ENCODE assay signal across 26 cellular contexts in genomic region chr6:148868901-148869300, GRCh38.
DNase-seq lines count a peak whose midpoint lies in the region; ATAC-seq, FAIRE-seq and TF ChIP-seq lines count a peak whose summit lies in the region.
"Had no signal": no experiment of that assay in that cellular context is flagged by ENCODE, and none has a peak within 500 bp of the region (broad histone marks: within the 10 kb centered on the region; RNA-seq: fewer than 3 reads in every experiment).

No MANE protein-coding gene starts in this region.

- H3K18ac ChIP-seq in H1 (ENCODE audit: extremely low read depth, low read length) = no peak overlapping the region

- H3K14ac ChIP-seq in H1 (ENCODE audit: insufficient read length) = no peak overlapping the region

- H4K8ac ChIP-seq in H1 (ENCODE audit: extremely low read depth, insufficient read depth, low read length) = no peak overlapping the region

- no peak overlapping the region for H3K4ac ChIP-seq in H1 (replicated peaks; ENCODE audit: insufficient read length, low read depth, low read length)

- H2BK15ac ChIP-seq in H1 (ENCODE audit: low read length) = no peak overlapping the region

- peaks cover 11 to 96% of the 10 kb centered on the region in 2 experiments; a peak in 3 of 4 replicates for H3K79me2 ChIP-seq in H1 (ENCODE audit: control insufficient read depth in 1 of 2, insufficient read depth in 2 of 2, low read length in 2 of 2)

- no peak overlapping the region for H2BK20ac ChIP-seq in H1 (ENCODE audit: low read length)

- TF ChIP-seq EP300 in H1 (IDR thresholded peaks at IDR 0.05; ENCODE audit: borderline replicate concordance in 1 of 2, low read depth in 2 of 2, low read length in 2 of 2) = no peak

- H3K4me2 ChIP-seq in H1 (ENCODE audit: insufficient read depth in 1 of 2, low read depth in 2 of 2, low read length in 2 of 2) = no peak overlapping the region
- H3K4me2 ChIP-seq: A549 had no signal

- no peaks in the 10 kb centered on the region for H3K9me3 Mint-ChIP-seq in activated CD8-positive, alpha-beta memory T cell treated with anti-CD3 and anti-CD28 coated beads, Interleukin-2, amount 10 ng/mL, durations not matched to agents 7 days and 5 days (ENCODE audit: low read depth)
- H3K9me3 Mint-ChIP-seq in immature natural killer cell = no peaks in the 10 kb centered on the region
- H3K9me3 Mint-ChIP-seq: activated T-helper 2 cell treated with anti-CD3 and anti-CD28 coated beads, Interferon-gamma antibody, Interleukin-2, Interleukin-4, amounts not matched to agents 10 μg/mL and 5 μg/mL and 100 μg/mL, durations not matched to agents 14 hours and 24 hours and 36 hours; central memory CD8-positive, alpha-beta T cell had no signal

- H4K5ac ChIP-seq in H1 (ENCODE audit: insufficient read length, low read depth, low read length) = no peak overlapping the region

- no peak for TF ChIP-seq RAD21 in H1 (IDR thresholded peaks at IDR 0.05 in 1 of 2, conservative IDR thresholded peaks at IDR 0.05 in 1 of 2; ENCODE audit: low read depth in 2 of 2, low read length in 2 of 2)

- H3K56ac ChIP-seq in H1 (replicated peaks; ENCODE audit: insufficient read length, low read depth, low read length) = no peak overlapping the region

- H2AFZ ChIP-seq in H1 (ENCODE audit: low read length) = no peak overlapping the region
- H2AFZ ChIP-seq: parathyroid adenoma had no signal

- peaks cover 30% of the 10 kb centered on the region for H3K4me1 ChIP-seq in RWPE2 (ENCODE audit: insufficient read depth, poor library complexity, severe bottlenecking)
- H3K4me1 ChIP-seq in H1 (replicated peaks in 1 of 4; ENCODE audit: control insufficient read depth in 3 of 4, insufficient read depth in 4 of 4, low read length in 3 of 4) = peaks cover 3 to 25% (median 13%) of the 10 kb centered on the region in 4 experiments
- H3K4me1 ChIP-seq in rectal smooth muscle tissue (ENCODE audit: control insufficient read depth, insufficient read depth, low read length) = peaks cover 7% of the 10 kb centered on the region
- H3K4me1 ChIP-seq: parathyroid adenoma had no signal

- no peaks in the 10 kb centered on the region for H3K27me3 Mint-ChIP-seq in activated CD8-positive, alpha-beta memory T cell treated with anti-CD3 and anti-CD28 coated beads, Interleukin-2, amount 10 ng/mL, durations not matched to agents 7 days and 5 days
- H3K27me3 Mint-ChIP-seq in immature natural killer cell (ENCODE audit: low read depth in 3 of 3) = peaks cover 0 to 5% (median 5%) of the 10 kb centered on the region in 3 donors
- H3K27me3 Mint-ChIP-seq: central memory CD8-positive, alpha-beta T cell had no signal

- H3K27ac ChIP-seq in RWPE2 (ENCODE audit: poor library complexity, severe bottlenecking) (peak overlapping the region; percentile 72), H1 (ENCODE audit: low read depth, low read length) (no peak overlapping the region), rectal smooth muscle tissue (ENCODE audit: low read depth, low read length) (peak overlapping the region; percentile 10)
- H3K27ac ChIP-seq: A549, C4-2B, parathyroid adenoma had no signal

- H3K4me1 Mint-ChIP-seq in activated CD8-positive, alpha-beta memory T cell treated with anti-CD3 and anti-CD28 coated beads, Interleukin-2, amount 10 ng/mL, durations not matched to agents 7 days and 5 days = peaks cover 39% of the 10 kb centered on the region
- H3K4me1 Mint-ChIP-seq in immature natural killer cell = peaks cover 56 to 61% of the 10 kb centered on the region in 2 donors

- WGBS in H1 (ENCODE audit: extremely low coverage in 1 of 2, insufficient coverage in 1 of 2, insufficient read length in 1 of 2, insufficient replicate concordance in 2 of 2, low coverage in 1 of 2, low lambda C conversion rate in 2 of 2, missing lambda C conversion rate in 1 of 2), 2 experiments = 94% methylated on average over 2 of the region's 2 CpGs; no CpG with 5 or more reads in 1 of the 2 experiments

- H3K4me3 ChIP-seq in RWPE2 (ENCODE audit: severe bottlenecking) (no peak overlapping the region), H1 (ENCODE audit: extremely low read depth in 1 of 4, insufficient read depth in 2 of 4, low read depth in 3 of 4, low read length in 4 of 4) (no peak overlapping the region), rectal smooth muscle tissue (ENCODE audit: low read length) (no peak overlapping the region)
- H3K4me3 ChIP-seq: A549, heart right ventricle, lung had no signal

- no peak for TF ChIP-seq POLR2A in H1 (IDR thresholded peaks at IDR 0.05; ENCODE audit: control extremely low read depth in 1 of 2, low read depth in 2 of 2, low read length in 2 of 2)

- H4K91ac ChIP-seq in H1 (replicated peaks; ENCODE audit: insufficient read length, low read length) = no peak overlapping the region

- peaks cover 6 to 10% of the 10 kb centered on the region in 2 experiments for H4K20me1 ChIP-seq in H1 (replicated peaks in 1 of 2; ENCODE audit: control insufficient read depth in 1 of 2, insufficient read depth in 2 of 2, low read length in 2 of 2)

- TF ChIP-seq CTCF in RWPE2 (IDR thresholded peaks at IDR 0.05; ENCODE audit: poor library complexity, severe bottlenecking) = no peak
- no peak for TF ChIP-seq CTCF in H1 (IDR thresholded peaks at IDR 0.05; ENCODE audit: control extremely low read depth in 1 of 3, insufficient read depth in 1 of 3, low read depth in 1 of 3, low read length in 3 of 3)

- peaks cover 2% of the 10 kb centered on the region for H3K36me3 Mint-ChIP-seq in activated CD8-positive, alpha-beta memory T cell treated with anti-CD3 and anti-CD28 coated beads, Interleukin-2, amount 10 ng/mL, durations not matched to agents 7 days and 5 days
- no peaks in the 10 kb centered on the region for H3K36me3 Mint-ChIP-seq in immature natural killer cell

- H3K79me1 ChIP-seq in H1 (ENCODE audit: low read depth, low read length) = peaks cover 20% of the 10 kb centered on the region

- H3K27ac Mint-ChIP-seq in activated CD8-positive, alpha-beta memory T cell treated with anti-CD3 and anti-CD28 coated beads, Interleukin-2, amount 10 ng/mL, durations not matched to agents 7 days and 5 days = peak overlapping the region; percentile 75
- peak overlapping the region in 2 of 6 donors; percentile 12 to 73 for H3K27ac Mint-ChIP-seq in immature natural killer cell
- H3K27ac Mint-ChIP-seq: activated T-helper 2 cell treated with anti-CD3 and anti-CD28 coated beads, Interferon-gamma antibody, Interleukin-2, Interleukin-4, amounts not matched to agents 10 μg/mL and 5 μg/mL and 100 μg/mL, durations not matched to agents 14 hours and 24 hours and 36 hours; T-helper 1 cell treated with Interleukin-12 subunit alpha and Interleukin-12 subunit beta and Interleukin-4 antibody, amounts not matched to agents 30 μg/mL and 1 μg/mL, for 36 hours had no signal

- FAIRE-seq in H1 (lab: Jason Lieb, UNC) = no peak
- FAIRE-seq: A549, G401.6, GM19239, small intestine had no signal

- no peak for ATAC-seq in activated CD8-positive, alpha-beta memory T cell treated with anti-CD3 and anti-CD28 coated beads, Interleukin-2, amount 10 ng/mL, durations not matched to agents 7 days and 5 days
- no peak for ATAC-seq in RWPE2 (ENCODE audit: low read depth)

- CTCF ChIA-PET in activated CD8-positive, alpha-beta memory T cell treated with anti-CD3 and anti-CD28 coated beads, Interleukin-2, amount 10 ng/mL, durations not matched to agents 7 days and 5 days (lab: Charles Lee) = interaction anchor here (0.7 kb wide), 1 partner anchor 12 kb away, joined by 3 read pairs; no protein-coding TSS in a partner anchor
- CTCF ChIA-PET in H1 (lab: Charles Lee; ENCODE audit: partially characterized antibody) = no interaction called here

- H3K23me2 ChIP-seq in H1 (ENCODE audit: low read depth, low read length) = no peaks in the 10 kb centered on the region; the same call in 1 of the 2 replicates

- no peak overlapping the region for H2BK120ac ChIP-seq in H1 (replicated peaks; ENCODE audit: low read depth, low read length)

- H3K4me3 Mint-ChIP-seq in activated CD8-positive, alpha-beta memory T cell treated with anti-CD3 and anti-CD28 coated beads, Interleukin-2, amount 10 ng/mL, durations not matched to agents 7 days and 5 days = peak overlapping the region; percentile 20
- no peak overlapping the region for H3K4me3 Mint-ChIP-seq in immature natural killer cell
- H3K4me3 Mint-ChIP-seq: central memory CD8-positive, alpha-beta T cell; T-helper 1 cell treated with Interleukin-12 subunit alpha and Interleukin-12 subunit beta and Interleukin-4 antibody, amounts not matched to agents 30 μg/mL and 1 μg/mL, for 36 hours had no signal

- H3K9me3 ChIP-seq in RWPE2 (ENCODE audit: severe bottlenecking) = no peaks in the 10 kb centered on the region
- H3K9me3 ChIP-seq in H1 (ENCODE audit: insufficient read depth in 2 of 2, low read depth in 1 of 2, low read length in 1 of 2) = no peaks in the 10 kb centered on the region
- H3K9me3 ChIP-seq: A549, heart right ventricle had no signal

- no peaks in the 10 kb centered on the region for H3K36me3 ChIP-seq in RWPE2 (ENCODE audit: low read depth)
- no peaks in the 10 kb centered on the region for H3K36me3 ChIP-seq in H1 (ENCODE audit: control insufficient read depth in 2 of 4, insufficient read depth in 4 of 4, low read length in 3 of 4)
- H3K36me3 ChIP-seq in rectal smooth muscle tissue (ENCODE audit: control insufficient read depth, insufficient read depth, low read length) = no peaks in the 10 kb centered on the region
- H3K36me3 ChIP-seq: heart right ventricle had no signal

- no peak for DNase-seq in activated CD8-positive, alpha-beta memory T cell treated with anti-CD3 and anti-CD28 coated beads, Interleukin-2, amount 10 ng/mL, durations not matched to agents 7 days and 5 days
- DNase-seq in activated CD8-positive, alpha-beta memory T cell treated with anti-CD3 and anti-CD28 coated beads, Interleukin-2, amount 50 U/mL, for 48 hours = no peak
- DNase-seq in RWPE2 (ENCODE audit: low spot score) (no peak), H1 (ENCODE audit: low read depth in 1 of 2, low spot score in 2 of 2) (no peak), immature natural killer cell (no peak), Ammon's horn (ENCODE audit: low spot score) (no peak), AG08396 (ENCODE audit: low spot score) (no peak)
- DNase-seq: activated CD4-positive, alpha-beta T cell treated with anti-CD3 and anti-CD28 coated beads, Interleukin-2, amount 50 U/mL, for 48 hours; effector CD4-positive, alpha-beta T cell; heart right ventricle; islet precursor cell; NCI-H1436; NCI-H69; SIG-M5; small intestine; substantia nigra had no signal

- POLR2A ChIA-PET in H1 (lab: Charles Lee; ENCODE audit: partially characterized antibody) = no interaction called here

- no peak overlapping the region for H2BK12ac ChIP-seq in H1 (ENCODE audit: low read depth, low read length)

- H3K27me3 ChIP-seq in RWPE2 (ENCODE audit: insufficient read depth, poor library complexity, severe bottlenecking) = no peaks in the 10 kb centered on the region
- no peaks in the 10 kb centered on the region for H3K27me3 ChIP-seq in H1 (replicated peaks in 1 of 4; ENCODE audit: control insufficient read depth in 3 of 4, extremely low read depth in 1 of 4, insufficient read depth in 3 of 4, low read length in 3 of 4)
- H3K27me3 ChIP-seq in rectal smooth muscle tissue (ENCODE audit: control insufficient read depth, insufficient read depth, low read length) = no peaks in the 10 kb centered on the region
- H3K27me3 ChIP-seq: heart right ventricle had no signal

- H3K23ac ChIP-seq in H1 (ENCODE audit: insufficient read length) = no peak overlapping the region

- no peak overlapping the region for H2AK5ac ChIP-seq in H1 (ENCODE audit: low read depth, low read length)

- no peak overlapping the region for H2BK5ac ChIP-seq in H1 (ENCODE audit: low read depth, low read length)

- H3K9ac ChIP-seq in H1 (replicated peaks in 1 of 4; ENCODE audit: extremely low read depth in 1 of 4, low read depth in 3 of 4, low read length in 3 of 4) (no peak overlapping the region), rectal smooth muscle tissue (ENCODE audit: low read length) (no peak overlapping the region)
- H3K9ac ChIP-seq: parathyroid adenoma had no signal
